ENCODE assay signal across 8 cellular contexts in the genomic region with DNA sequence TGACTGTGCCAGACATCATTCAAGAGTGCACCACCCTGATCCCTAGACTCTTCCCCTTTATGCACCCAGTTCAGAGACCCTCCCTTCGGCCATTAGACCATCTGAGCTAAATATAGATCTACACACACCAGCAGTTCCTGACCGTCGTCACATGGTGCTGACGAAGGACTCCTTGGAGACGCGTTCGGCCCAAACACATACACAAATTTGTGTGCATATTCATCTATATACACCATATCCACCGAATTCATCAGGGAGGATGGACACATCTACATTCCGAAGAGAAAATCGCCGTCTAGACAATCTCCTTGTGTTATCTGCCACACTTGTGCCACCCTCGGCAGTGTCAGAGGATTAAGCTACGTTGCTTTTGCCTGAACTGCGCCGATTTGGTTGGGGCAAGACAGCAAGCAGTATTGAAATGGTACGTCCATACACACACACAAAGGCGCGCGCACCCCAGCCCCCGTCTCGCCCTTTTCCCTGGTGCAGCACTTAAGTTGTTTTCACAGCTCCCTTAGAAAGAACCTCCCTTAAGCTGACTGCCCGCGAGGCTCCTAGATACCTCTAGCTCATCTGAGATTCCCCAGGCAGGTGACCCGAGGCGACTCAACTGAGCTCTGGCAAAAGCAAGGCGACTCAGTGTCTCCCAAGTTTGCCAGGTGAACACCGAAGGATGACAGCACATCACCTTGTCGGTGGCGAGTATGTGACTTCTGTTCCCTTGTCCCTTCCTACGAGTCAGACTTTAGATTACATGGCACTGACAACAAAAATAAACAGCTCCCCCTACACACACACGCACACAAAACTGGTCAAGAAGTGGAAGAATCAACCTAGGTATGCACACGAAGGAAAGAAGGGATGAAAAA. TPM values are rescaled to one million over a fixed set of nuclear protein-coding genes. Genes with fewer than 3 reads are reported as not detected.
DNase-seq lines count a peak whose midpoint lies in the region; ATAC-seq and TF ChIP-seq lines count a peak whose summit lies in the region.

No MANE protein-coding gene starts in this region.

- peak overlapping the region; percentile 88 for H3K4me3 Mint-ChIP-seq in activated T-cell treated with anti-CD3 and anti-CD28 coated beads, Interleukin-2, amount 50 U/mL, for 24 hours

- H3K27ac ChIP-seq in esophagus muscularis mucosa (replicated peaks in 1 of 4), result peak overlapping the region; percentile 80 to 91 (median 86)
- peak overlapping the region; percentile 76 for H3K27ac ChIP-seq in stomach smooth muscle (ENCODE audit: low read length)

- H3K9me3 Mint-ChIP-seq in activated T-cell treated with anti-CD3 and anti-CD28 coated beads, Interleukin-2, amount 50 U/mL, for 24 hours, result no peaks in the 10 kb centered on the region

- H3K4me1 Mint-ChIP-seq in activated T-cell treated with anti-CD3 and anti-CD28 coated beads, Interleukin-2, amount 50 U/mL, for 24 hours (ENCODE audit: low read depth), result peaks cover 43% of the 10 kb centered on the region

- H3K4me3 ChIP-seq in esophagus muscularis mucosa (peak overlapping the region; percentile 73 to 87 (median 84)), mucosa of stomach (ENCODE audit: low read length) (peak overlapping the region; percentile 97), stomach smooth muscle (ENCODE audit: low read length in 2 of 2) (peak overlapping the region; percentile 78 to 82)

- H3K4me1 ChIP-seq in esophagus muscularis mucosa (peaks cover 14 to 54% (median 45%) of the 10 kb centered on the region in 4 donors), mucosa of stomach (ENCODE audit: control insufficient read depth, insufficient read depth, low read length) (peaks cover 34% of the 10 kb centered on the region), stomach smooth muscle (ENCODE audit: control insufficient read depth, insufficient read depth, low read length) (peaks cover 35% of the 10 kb centered on the region)

- ATAC-seq in GM18519 (IDR thresholded peaks at IDR 0.05; ENCODE audit: low FRiP score, unreplicated experiment), result no peak
- ATAC-seq in HG02642 (IDR thresholded peaks at IDR 0.05; ENCODE audit: poor library complexity, unreplicated experiment), result no peak

- 7% methylated on average over 32 of the region's 32 CpGs for WGBS in esophagus muscularis mucosa

- TF ChIP-seq POLR2A in esophagus muscularis mucosa (IDR thresholded peaks at IDR 0.05; ENCODE audit: low read depth), result peak; percentile 9

- no peak for TF ChIP-seq CTCF in esophagus muscularis mucosa (IDR thresholded peaks at IDR 0.05)

- H3K9ac ChIP-seq in mucosa of stomach (ENCODE audit: low read length) (peak overlapping the region; percentile 96), stomach smooth muscle (ENCODE audit: low read length in 2 of 2) (peak overlapping the region; percentile 56 to 75)

- peak overlapping the region; percentile 88 for H3K27ac Mint-ChIP-seq in activated T-cell treated with anti-CD3 and anti-CD28 coated beads, Interleukin-2, amount 50 U/mL, for 24 hours

- no peak for TF ChIP-seq EP300 in esophagus muscularis mucosa (IDR thresholded peaks at IDR 0.05)

- DNase-seq in D341Med (ENCODE audit: low spot score), result peak; percentile 51
- peak; percentile 33 for DNase-seq in NCI-H187 treated with DMSO at 0.1 percent for 48 hours (lab: John Stamatoyannopoulos, UW)
- DNase-seq in activated T-cell treated with anti-CD3 and anti-CD28 coated beads, Interleukin-2, amount 50 U/mL, for 24 hours, result peak; percentile 66
- DNase-seq in esophagus muscularis mucosa (ENCODE audit: extremely low spot score), result no peak

- H3K36me3 ChIP-seq in esophagus muscularis mucosa, result no peaks in the 10 kb centered on the region
- no peaks in the 10 kb centered on the region for H3K36me3 ChIP-seq in mucosa of stomach (ENCODE audit: control insufficient read depth, insufficient read depth, low read length)
- H3K36me3 ChIP-seq in stomach smooth muscle (ENCODE audit: control insufficient read depth in 2 of 2, insufficient read depth in 2 of 2, low read length in 2 of 2), result no peaks in the 10 kb centered on the region

- no peaks in the 10 kb centered on the region for H3K27me3 ChIP-seq in esophagus muscularis mucosa
- no peaks in the 10 kb centered on the region for H3K27me3 ChIP-seq in mucosa of stomach (ENCODE audit: control insufficient read depth, insufficient read depth, low read length)
- no peaks in the 10 kb centered on the region for H3K27me3 ChIP-seq in stomach smooth muscle (ENCODE audit: control insufficient read depth in 1 of 2, insufficient read depth in 2 of 2, low read length in 2 of 2)

- H3K9me3 ChIP-seq in esophagus muscularis mucosa (no peaks in the 10 kb centered on the region), mucosa of stomach (ENCODE audit: control insufficient read depth, low read length) (no peaks in the 10 kb centered on the region), stomach smooth muscle (ENCODE audit: control insufficient read depth in 2 of 2, low read length in 2 of 2) (no peaks in the 10 kb centered on the region)

- H3K27me3 Mint-ChIP-seq in activated T-cell treated with anti-CD3 and anti-CD28 coated beads, Interleukin-2, amount 50 U/mL, for 24 hours, result no peaks in the 10 kb centered on the region

- peaks cover 8% of the 10 kb centered on the region for H3K36me3 Mint-ChIP-seq in activated T-cell treated with anti-CD3 and anti-CD28 coated beads, Interleukin-2, amount 50 U/mL, for 24 hours (ENCODE audit: low read depth)

- intact Hi-C loops in esophagus muscularis mucosa (cut with DNase I), result loop anchor here (5.0 kb wide), 1 partner anchor 892 kb away; no protein-coding TSS in a partner anchor

RNA-seq across cellular contexts. Expression of a gene that starts 1.0 kb away (rescaled TPM):
- total RNA-seq in esophagus muscularis mucosa, result 10 to 100 TPM in 1 of 4 donors, 1 to 10 TPM in 3; 5.2 to 18.6 (median 6.2) TPM
